Comparison of ENCODE assay signal across 8 cellular contexts in the genomic region with DNA sequence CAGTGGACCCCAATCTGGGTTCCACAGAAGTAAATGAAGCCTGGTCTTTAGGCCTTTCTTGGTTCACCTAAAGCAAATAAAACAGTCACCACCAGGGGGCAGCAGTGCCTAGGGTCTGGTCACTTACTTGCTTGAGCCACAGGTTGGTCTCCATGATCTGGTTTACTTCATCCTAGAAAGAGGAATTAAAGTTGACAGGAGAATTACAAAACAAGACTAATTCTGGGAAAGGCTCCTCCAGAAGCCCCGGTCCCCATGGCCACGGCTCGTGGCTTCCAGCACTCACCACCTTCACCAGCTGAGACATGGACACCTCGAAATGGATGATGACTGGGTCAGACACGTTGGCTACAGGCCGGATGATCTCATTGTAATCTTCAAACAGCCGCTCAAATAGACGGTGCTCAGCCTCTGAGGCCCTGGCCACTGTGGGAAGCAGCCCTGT. TPM values are rescaled to one million over a fixed set of nuclear protein-coding genes. Genes with fewer than 3 reads are reported as not detected.
A peak's percentile ranks its signal among the peaks of the same experiment; 100 is the strongest.
DNase-seq lines count a peak whose midpoint lies in the region; ATAC-seq and TF ChIP-seq lines count a peak whose summit lies in the region.

No MANE protein-coding gene starts in this region.

- H3K4me3 ChIP-seq in AG04450 (ENCODE audit: low read depth, low read length) (no peak overlapping the region), H7 (ENCODE audit: insufficient read depth, low read depth, low read length) (no peak overlapping the region)

- H3K27ac ChIP-seq in AG04450 (ENCODE audit: low read depth, low read length): no peak overlapping the region

- CTCF ChIA-PET in AG04450 (lab: Charles Lee): interaction anchor here (1.3 to 2.8 kb wide), 4 partner anchors 38 to 133 kb away, joined by 3 to 19 read pairs (median 6); no protein-coding TSS in a partner anchor

- POLR2A ChIA-PET in AG04450 (lab: Yijun Ruan, JAX): no interaction called here

- peaks cover 31% of the 10 kb centered on the region for H3K27me3 ChIP-seq in AG04450 (ENCODE audit: control insufficient read depth, insufficient read depth, low read length)
- peaks cover 36% of the 10 kb centered on the region for H3K27me3 ChIP-seq in H7 (ENCODE audit: control insufficient read depth, insufficient read depth, low read length)

- peak; percentile 68 for DNase-seq in AG04450 (ENCODE audit: low read depth, low spot score)
- DNase-seq in H7: peak; percentile 88
- DNase-seq in NCI-H446 treated with DMSO at 0.1 percent for 48 hours (lab: John Stamatoyannopoulos, UW): peak; percentile 44
- peak; percentile 58 for DNase-seq in activated CD4-positive, alpha-beta T cell treated with anti-CD3 and anti-CD28 coated beads for 1 hour
- peak; percentile 91 for DNase-seq in cerebellar cortex (ENCODE audit: low spot score)
- DNase-seq in left colon: peak; percentile 76 to 93
- DNase-seq in stimulated activated CD4-positive, alpha-beta T cell treated with anti-CD3 and anti-CD28 coated beads, Interleukin-1b, Interleukin-23, amount 100 ng/mL, for 48 hours: peak; percentile 77

- H3K36me3 ChIP-seq in H7 (replicated peaks; ENCODE audit: control insufficient read depth, insufficient read depth, low read length): no peaks in the 10 kb centered on the region

- intact Hi-C loops in left colon (cut with DNase I, micrococcal nuclease): loop anchor here (5.0 kb wide), 2 partner anchors 89 to 134 kb away; no protein-coding TSS in a partner anchor

- no peaks in the 10 kb centered on the region for H3K9me3 ChIP-seq in AG04450 (ENCODE audit: control insufficient read depth, insufficient read depth, low read length)

- ATAC-seq in left colon (peak; percentile 81), HG02938 (IDR thresholded peaks at IDR 0.05; ENCODE audit: unreplicated experiment) (no peak)

- peak; percentile 79 for TF ChIP-seq CTCF in AG04450 (IDR thresholded peaks at IDR 0.05; ENCODE audit: low read depth, low read length)

RNA-seq across cellular contexts. Expression of a gene that starts 2.3 kb away (rescaled TPM):
- not detected in 2 replicates for polyA plus RNA-seq in AG04450 (2011; rRNA removed)
- polyA minus RNA-seq in AG04450 (2011; rRNA and poly(A)+ RNA removed): 0.14 and 0.17 TPM in 2 replicates
- total RNA-seq in H7 (2014; rRNA removed; shearing (Covaris generic)): 2.6 and 4.4 TPM in 2 replicates
- 1 to 10 TPM; 4.2 to 4.6 TPM for total RNA-seq in left colon

RNA-seq across cellular contexts. Expression of a gene that starts 22.5 kb away (rescaled TPM):
- not detected in 2 replicates for polyA plus RNA-seq in AG04450 (2011; rRNA removed)
- polyA minus RNA-seq in AG04450 (2011; rRNA and poly(A)+ RNA removed): not detected in 2 replicates
- total RNA-seq in H7 (2014; rRNA removed; shearing (Covaris generic)): 2.7 and 4.3 TPM in 2 replicates
- total RNA-seq in left colon: under 1 TPM in 1 of 2 donors, not detected in 1; 0.25 TPM

RNA-seq across cellular contexts. Expression of a gene that starts 53.2 kb away (rescaled TPM):
- polyA plus RNA-seq in AG04450 (2011; rRNA removed): 4.3 and 5.2 TPM in 2 replicates
- polyA minus RNA-seq in AG04450 (2011; rRNA and poly(A)+ RNA removed): 1.5 and 1.6 TPM in 2 replicates
- 7.8 and 10.0 TPM in 2 replicates for total RNA-seq in H7 (2014; rRNA removed; shearing (Covaris generic))
- total RNA-seq in left colon: 1 to 10 TPM; 4.6 to 6.9 TPM
